ENCODE assay signal across 11 cellular contexts in the genomic region with DNA sequence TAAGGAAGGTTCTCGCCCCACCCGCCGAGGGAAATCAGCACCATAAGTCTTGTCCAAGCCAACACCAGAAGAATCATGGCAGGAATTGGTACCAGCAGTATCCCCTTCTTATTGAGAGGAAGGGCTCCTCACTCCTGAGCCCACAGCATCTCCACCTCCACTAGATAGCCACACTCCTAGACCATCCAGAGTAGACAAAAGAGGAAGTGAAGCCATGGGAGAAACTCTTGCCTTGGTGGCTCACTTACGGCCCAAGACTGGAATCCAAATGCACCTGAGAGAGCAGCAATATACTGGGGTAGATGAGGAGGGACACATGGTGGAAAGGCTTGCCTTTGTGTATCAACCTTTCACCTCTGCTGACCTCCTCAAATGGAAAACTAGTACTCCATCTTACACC.
"Had no signal": no experiment of that assay in that cellular context is flagged by ENCODE, and none has a peak within 500 bp of the region (broad histone marks: within the 10 kb centered on the region; RNA-seq: fewer than 3 reads in every experiment).

No MANE protein-coding gene starts in this region.

- H3K4me2 ChIP-seq: GM23338 had no signal

- H3K36me3 ChIP-seq: HAP-1 had no signal

- H3K9ac ChIP-seq: GM23248 had no signal

- H3K4me1 ChIP-seq: HAP-1 had no signal

- H3K27ac ChIP-seq: GM23248 had no signal

- H3K4me3 Mint-ChIP-seq: GM23338, H9, HFFc6 had no signal

- H3K4me3 ChIP-seq: GM23248, GM23338, HAP-1 had no signal

- H3K27ac Mint-ChIP-seq: GM23338, H9, HFFc6 had no signal

- H3K9me3 Mint-ChIP-seq: HFFc6 had no signal

- H2AFZ ChIP-seq: GM23248, GM23338 had no signal

- ATAC-seq: GM23338, HCT116 had no signal

- H3K9me3 ChIP-seq: HAP-1 had no signal

- DNase-seq: GM23248, GOT3, H7, H9, HCEC 1CT, HFFc6 had no signal

- FAIRE-seq: H1, H54 had no signal
